Comparison of ENCODE assay signal across 8 cellular contexts in the genomic region with DNA sequence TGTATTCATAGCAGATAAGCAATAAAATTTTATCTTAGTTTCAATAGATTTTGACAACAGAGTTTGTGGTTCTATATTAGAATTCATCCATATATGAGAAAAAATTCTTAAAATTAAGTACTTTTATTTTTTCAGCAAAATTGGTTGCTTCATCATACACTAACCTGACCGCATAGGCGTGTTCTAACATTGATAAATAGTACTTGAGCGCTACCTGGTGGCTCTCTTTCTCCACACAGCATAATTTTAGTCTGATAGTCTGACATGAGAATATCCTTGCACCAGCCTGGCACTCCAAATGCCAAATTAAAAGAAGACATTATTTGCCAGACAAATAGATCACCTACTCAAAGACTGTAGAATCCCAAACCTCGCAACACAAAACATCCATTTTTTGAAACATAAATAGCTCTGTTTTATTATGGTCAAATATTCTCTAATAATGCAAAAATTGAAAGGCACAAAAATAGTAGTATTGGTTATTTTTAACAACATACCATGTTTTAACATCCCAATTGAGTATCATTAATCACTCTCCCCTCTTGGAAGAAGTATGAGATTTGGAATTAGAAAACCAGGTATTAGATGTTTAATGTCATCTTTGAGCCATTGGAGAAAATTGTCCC. TPM values are rescaled to one million over a fixed set of nuclear protein-coding genes. Genes with fewer than 3 reads are reported as not detected.
DNase-seq lines count a peak whose midpoint lies in the region; ATAC-seq and TF ChIP-seq lines count a peak whose summit lies in the region.

No MANE protein-coding gene starts in this region.

- no peak overlapping the region for H3K27ac ChIP-seq in lung (ENCODE audit: low read depth in 1 of 2, low read length in 1 of 2)

- peaks cover 31% of the 10 kb centered on the region for H3K27me3 Mint-ChIP-seq in activated CD4-positive, alpha-beta T cell treated with anti-CD3 and anti-CD28 coated beads, Interleukin-2, amount 10 ng/mL, durations not matched to agents 24 days and 14 days

- no peaks in the 10 kb centered on the region for H3K4me1 ChIP-seq in lung (ENCODE audit: control insufficient read depth in 2 of 2, insufficient read depth in 2 of 2, low read length in 2 of 2)

- WGBS in lung, 2 donors, result 13 to 19% methylated on average over 4 of the region's 4 CpGs

- peak; percentile 65 for TF ChIP-seq CTCF in lung (IDR thresholded peaks at IDR 0.05; ENCODE audit: control extremely low read depth, extremely low read depth)

- no peak overlapping the region for H3K4me3 ChIP-seq in lung

- ATAC-seq in GM18517 (IDR thresholded peaks at IDR 0.05; ENCODE audit: unreplicated experiment), result peak; percentile 94
- ATAC-seq in HG03175 (IDR thresholded peaks at IDR 0.05; ENCODE audit: unreplicated experiment), result peak; percentile 93
- no peak for ATAC-seq in lung (ENCODE audit: insufficient read depth, low FRiP score)

- no peak overlapping the region for H3K4me3 Mint-ChIP-seq in activated CD4-positive, alpha-beta T cell treated with anti-CD3 and anti-CD28 coated beads, Interleukin-2, amount 10 ng/mL, durations not matched to agents 24 days and 14 days

- peaks cover 0 to 1% of the 10 kb centered on the region in 2 donors for H3K9me3 ChIP-seq in lung (ENCODE audit: control insufficient read depth in 2 of 2, insufficient read depth in 1 of 2, low read length in 1 of 2)

- H3K4me1 Mint-ChIP-seq in activated CD4-positive, alpha-beta T cell treated with anti-CD3 and anti-CD28 coated beads, Interleukin-2, amount 10 ng/mL, durations not matched to agents 24 days and 14 days, result no peaks in the 10 kb centered on the region

- intact Hi-C loops in activated CD4-positive, alpha-beta T cell treated with anti-CD3 and anti-CD28 coated beads, Interleukin-2, amount 10 ng/mL, durations not matched to agents 24 days and 14 days (cut with micrococcal nuclease), result loop anchor here (1.0 kb wide), 3 partner anchors 229 to 317 kb away; no protein-coding TSS in a partner anchor

- DNase-seq in AG08396 (ENCODE audit: low spot score) (peak; percentile 33), NCI-H345 (lab: John Stamatoyannopoulos, UW) (peak; percentile 41), dermis blood vessel endothelial cell (peak; percentile 89), lung (ENCODE audit: low spot score) (peak; percentile 61)
- DNase-seq in activated CD4-positive, alpha-beta T cell treated with anti-CD3 and anti-CD28 coated beads, Interleukin-2, amount 10 ng/mL, durations not matched to agents 24 days and 14 days, result peak; percentile 87
- peak; percentile 55 for DNase-seq in stimulated activated CD8-positive, alpha-beta memory T cell treated with anti-CD3 and anti-CD28 coated beads, Interleukin-4, amount 100 ng/mL, for 48 hours

- no peaks in the 10 kb centered on the region for H3K36me3 Mint-ChIP-seq in activated CD4-positive, alpha-beta T cell treated with anti-CD3 and anti-CD28 coated beads, Interleukin-2, amount 10 ng/mL, durations not matched to agents 24 days and 14 days (ENCODE audit: low read depth)

- H3K27ac Mint-ChIP-seq in activated CD4-positive, alpha-beta T cell treated with anti-CD3 and anti-CD28 coated beads, Interleukin-2, amount 10 ng/mL, durations not matched to agents 24 days and 14 days, result no peak overlapping the region

- no peaks in the 10 kb centered on the region for H3K9me3 Mint-ChIP-seq in activated CD4-positive, alpha-beta T cell treated with anti-CD3 and anti-CD28 coated beads, Interleukin-2, amount 10 ng/mL, durations not matched to agents 24 days and 14 days

- no peaks in the 10 kb centered on the region for H3K27me3 ChIP-seq in lung (ENCODE audit: control insufficient read depth, insufficient read depth)

- H3K36me3 ChIP-seq in lung (ENCODE audit: control insufficient read depth in 2 of 2, insufficient read depth in 2 of 2, low read length in 2 of 2), result no peaks in the 10 kb centered on the region

RNA-seq across cellular contexts. Expression of a gene that starts 33.0 kb away (rescaled TPM):
- total RNA-seq in activated CD4-positive, alpha-beta T cell treated with anti-CD3 and anti-CD28 coated beads, Interleukin-2, amount 10 ng/mL, durations not matched to agents 24 days and 14 days, result not detected in 2 replicates
- 11.3 and 21.1 TPM in 2 replicates for total RNA-seq in dermis blood vessel endothelial cell
- total RNA-seq in lung, result 10 to 100 TPM; 16.5 to 24.1 TPM
- 1 to 10 TPM; 5.6 to 5.7 TPM for polyA plus RNA-seq in lung

Comparison
In these comparisons a context has a peak if more than half of its experiments do, and no peak if none do; other contexts are left out.
1. DNase-seq: peak in every context shown above with its lines; median percentile 89 in dermis blood vessel endothelial cell; 87 in activated CD4-positive, alpha-beta T cell treated with anti-CD3 and anti-CD28 coated beads, Interleukin-2, amount 10 ng/mL, durations not matched to agents 24 days and 14 days; 61 in lung; 55 in stimulated activated CD8-positive, alpha-beta memory T cell treated with anti-CD3 and anti-CD28 coated beads, Interleukin-4, amount 100 ng/mL, for 48 hours; 41 in NCI-H345; 33 in AG08396.
2. RNA of a gene that starts 33.0 kb away (total RNA-seq): 16.5 to 24.1 TPM in lung and 11.3 to 21.1 TPM in dermis blood vessel endothelial cell; not detected in activated CD4-positive, alpha-beta T cell treated with anti-CD3 and anti-CD28 coated beads, Interleukin-2, amount 10 ng/mL, durations not matched to agents 24 days and 14 days; every median in the first group is over 10 times any median in the second.